22 cellular contexts compared by ENCODE assay signal in the genomic region with DNA sequence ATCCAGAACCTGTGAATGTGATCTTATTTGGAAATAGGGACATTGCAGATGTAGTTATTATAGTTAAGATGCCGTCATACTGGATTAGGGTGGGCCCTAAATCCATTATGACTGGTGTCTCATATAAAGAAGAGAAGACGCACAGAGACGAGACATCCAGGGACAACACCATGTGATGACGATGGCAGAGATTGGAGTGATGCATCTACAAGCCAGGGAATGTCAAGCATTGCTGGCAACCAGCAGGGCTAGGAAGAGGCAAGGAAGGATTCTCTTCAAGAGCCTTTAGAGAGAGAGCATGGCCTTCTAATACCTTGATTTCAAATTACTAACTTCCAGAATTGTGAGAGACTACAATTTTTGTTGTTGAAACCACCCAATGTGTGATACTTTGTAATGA.
"Had no signal": no experiment of that assay in that cellular context is flagged by ENCODE, and none has a peak within 500 bp of the region (broad histone marks: within the 10 kb centered on the region; RNA-seq: fewer than 3 reads in every experiment).

No MANE protein-coding gene starts in this region.

- H3K27me3 Mint-ChIP-seq: IgD-negative memory B cell had no signal

- H3K9me3 ChIP-seq: SJSA1 had no signal

- H3K36me3 Mint-ChIP-seq: IgD-negative memory B cell had no signal

- H3K9me3 Mint-ChIP-seq: IgD-negative memory B cell had no signal

- H3K36me3 ChIP-seq: SJSA1 had no signal

- H3K4me1 ChIP-seq: SJSA1 had no signal

- H3K4me3 ChIP-seq: K562, SJSA1, SK-N-MC had no signal

- H3K27ac Mint-ChIP-seq: IgD-negative memory B cell had no signal

- H3K4me2 ChIP-seq: KMS-11 had no signal

- ATAC-seq: K562 had no signal

- H3K27ac ChIP-seq: KMS-11, SJSA1, SK-N-MC had no signal

- H3K27me3 ChIP-seq: SJSA1 had no signal

- DNase-seq: Kasumi-1, MM.1S, NCI-H1092 treated with DMSO at 0.1 percent for 48 hours, NCI-H1436, NCI-H187, NCI-H2029, NCI-H2081 treated with DMSO at 0.1 percent for 48 hours, NCI-H2171, NCI-H226, NCI-H446, NCI-H510A, NCI-H524 treated with DMSO at 0.1 percent for 48 hours, NCI-H69, NCI-H774, Right ventricle myocardium superior, RPMI8226, SIG-M5 had no signal

- H3K4me3 Mint-ChIP-seq: IgD-negative memory B cell had no signal
